In the genomic region with DNA sequence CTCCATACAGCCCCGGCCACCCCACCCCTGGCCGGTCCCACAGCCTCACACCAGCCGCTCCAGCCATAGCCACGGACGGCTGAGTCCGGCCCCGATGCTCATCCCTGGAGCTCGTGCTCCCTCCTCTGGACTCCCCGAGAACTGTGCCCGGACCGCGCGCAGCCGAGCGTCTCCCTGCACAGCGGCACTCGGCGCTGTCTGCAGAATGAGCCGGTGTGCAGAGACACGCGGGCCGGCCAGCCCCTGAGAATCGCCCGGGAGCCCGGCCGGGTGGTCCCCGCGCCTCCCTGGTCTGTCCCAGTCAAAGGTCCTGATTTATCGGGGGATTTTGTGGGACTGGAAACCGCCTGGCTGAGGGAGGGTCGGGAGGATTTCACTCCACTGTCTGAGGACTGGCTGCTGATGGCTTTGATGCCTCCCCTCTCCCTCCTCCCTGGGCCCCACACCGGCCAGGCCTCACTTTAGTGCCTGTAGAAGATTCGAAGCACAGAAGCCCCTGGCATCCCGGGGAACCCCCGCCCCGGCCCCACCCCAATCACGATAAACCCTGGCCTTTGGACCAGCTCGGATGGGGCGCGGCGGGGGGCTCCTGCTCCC, we compare ENCODE assay signal across 1 cellular context.
TF ChIP-seq lines count a peak whose summit lies in the region.

No MANE protein-coding gene starts in this region.

TF ChIP-seq in HEK293, 187 proteins besides CTCF, POLR2A, EP300 and RAD21 (continued from another document):
- TF ChIP-seq ZNF654 (tag by site-specific recombination; IDR thresholded peaks at IDR 0.05; ENCODE audit: low read depth) (peak; percentile 81), ZBTB26 (tag by site-specific recombination; optimal IDR thresholded peaks at IDR 0.05) (peak; percentile 58), ZNF529 (tag by site-specific recombination; IDR thresholded peaks at IDR 0.05; ENCODE audit: insufficient replicate concordance) (no peak), ZNF600 (tag by site-specific recombination; IDR thresholded peaks at IDR 0.05) (0 out of 2 replicates have a peak, but pooled peaks have one; percentile 39)
TF ChIP-seq in HEK293: peak in this region for 7.
